Comparison of ENCODE assay signal across 1 cellular context in genomic region chr6:154548130-154548830, GRCh38.
TF ChIP-seq lines count a peak whose summit lies in the region.

No MANE protein-coding gene starts in this region.

TF ChIP-seq in HEK293, 187 proteins besides CTCF, POLR2A, EP300 and RAD21 (continued from another document and continues in another):
- peak; percentile 71 for TF ChIP-seq ZNF692 (tag by site-specific recombination; IDR thresholded peaks at IDR 0.05)
- TF ChIP-seq, protein P1, sequence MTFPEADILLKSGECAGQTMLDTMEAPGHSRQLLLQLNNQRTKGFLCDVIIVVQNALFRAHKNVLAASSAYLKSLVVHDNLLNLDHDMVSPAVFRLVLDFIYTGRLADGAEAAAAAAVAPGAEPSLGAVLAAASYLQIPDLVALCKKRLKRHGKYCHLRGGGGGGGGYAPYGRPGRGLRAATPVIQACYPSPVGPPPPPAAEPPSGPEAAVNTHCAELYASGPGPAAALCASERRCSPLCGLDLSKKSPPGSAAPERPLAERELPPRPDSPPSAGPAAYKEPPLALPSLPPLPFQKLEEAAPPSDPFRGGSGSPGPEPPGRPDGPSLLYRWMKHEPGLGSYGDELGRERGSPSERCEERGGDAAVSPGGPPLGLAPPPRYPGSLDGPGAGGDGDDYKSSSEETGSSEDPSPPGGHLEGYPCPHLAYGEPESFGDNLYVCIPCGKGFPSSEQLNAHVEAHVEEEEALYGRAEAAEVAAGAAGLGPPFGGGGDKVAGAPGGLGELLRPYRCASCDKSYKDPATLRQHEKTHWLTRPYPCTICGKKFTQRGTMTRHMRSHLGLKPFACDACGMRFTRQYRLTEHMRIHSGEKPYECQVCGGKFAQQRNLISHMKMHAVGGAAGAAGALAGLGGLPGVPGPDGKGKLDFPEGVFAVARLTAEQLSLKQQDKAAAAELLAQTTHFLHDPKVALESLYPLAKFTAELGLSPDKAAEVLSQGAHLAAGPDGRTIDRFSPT (tag by site-specific recombination; IDR thresholded peaks at IDR 0.05), result peak; percentile 69; the same call in 1 of the 2 replicates
- TF ChIP-seq HOXC10 (CRISPR knock-in tag; IDR thresholded peaks at IDR 0.05), result no peak
- peak; percentile 97 for TF ChIP-seq ZEB2 (tag by site-specific recombination; IDR thresholded peaks at IDR 0.05)
- TF ChIP-seq, protein P2, sequence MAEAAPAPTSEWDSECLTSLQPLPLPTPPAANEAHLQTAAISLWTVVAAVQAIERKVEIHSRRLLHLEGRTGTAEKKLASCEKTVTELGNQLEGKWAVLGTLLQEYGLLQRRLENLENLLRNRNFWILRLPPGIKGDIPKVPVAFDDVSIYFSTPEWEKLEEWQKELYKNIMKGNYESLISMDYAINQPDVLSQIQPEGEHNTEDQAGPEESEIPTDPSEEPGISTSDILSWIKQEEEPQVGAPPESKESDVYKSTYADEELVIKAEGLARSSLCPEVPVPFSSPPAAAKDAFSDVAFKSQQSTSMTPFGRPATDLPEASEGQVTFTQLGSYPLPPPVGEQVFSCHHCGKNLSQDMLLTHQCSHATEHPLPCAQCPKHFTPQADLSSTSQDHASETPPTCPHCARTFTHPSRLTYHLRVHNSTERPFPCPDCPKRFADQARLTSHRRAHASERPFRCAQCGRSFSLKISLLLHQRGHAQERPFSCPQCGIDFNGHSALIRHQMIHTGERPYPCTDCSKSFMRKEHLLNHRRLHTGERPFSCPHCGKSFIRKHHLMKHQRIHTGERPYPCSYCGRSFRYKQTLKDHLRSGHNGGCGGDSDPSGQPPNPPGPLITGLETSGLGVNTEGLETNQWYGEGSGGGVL (tag by site-specific recombination; IDR thresholded peaks at IDR 0.05), result 0 out of 2 replicates have a peak, but pooled peaks have one; percentile 8
- peak; percentile 67 for TF ChIP-seq ZNF341 (tag by site-specific recombination; IDR thresholded peaks at IDR 0.05; ENCODE audit: low read depth)
- no peak for TF ChIP-seq ZNF16 (tag by site-specific recombination; IDR thresholded peaks at IDR 0.05; ENCODE audit: low read depth)
- peak; percentile 98 for TF ChIP-seq TCF7L2 (IDR thresholded peaks at IDR 0.05; ENCODE audit: borderline replicate concordance, low read depth, low read length)
- TF ChIP-seq, protein P3, sequence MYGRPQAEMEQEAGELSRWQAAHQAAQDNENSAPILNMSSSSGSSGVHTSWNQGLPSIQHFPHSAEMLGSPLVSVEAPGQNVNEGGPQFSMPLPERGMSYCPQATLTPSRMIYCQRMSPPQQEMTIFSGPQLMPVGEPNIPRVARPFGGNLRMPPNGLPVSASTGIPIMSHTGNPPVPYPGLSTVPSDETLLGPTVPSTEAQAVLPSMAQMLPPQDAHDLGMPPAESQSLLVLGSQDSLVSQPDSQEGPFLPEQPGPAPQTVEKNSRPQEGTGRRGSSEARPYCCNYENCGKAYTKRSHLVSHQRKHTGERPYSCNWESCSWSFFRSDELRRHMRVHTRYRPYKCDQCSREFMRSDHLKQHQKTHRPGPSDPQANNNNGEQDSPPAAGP (tag by site-specific recombination; IDR thresholded peaks at IDR 0.05), result peak; percentile 80
- peak; percentile 90 for TF ChIP-seq IKZF3 (tag by site-specific recombination; IDR thresholded peaks at IDR 0.05)
- TF ChIP-seq, protein P4, sequence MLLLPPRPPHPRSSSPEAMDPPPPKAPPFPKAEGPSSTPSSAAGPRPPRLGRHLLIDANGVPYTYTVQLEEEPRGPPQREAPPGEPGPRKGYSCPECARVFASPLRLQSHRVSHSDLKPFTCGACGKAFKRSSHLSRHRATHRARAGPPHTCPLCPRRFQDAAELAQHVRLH (tag by site-specific recombination; IDR thresholded peaks at IDR 0.05), result peak; percentile 89
- TF ChIP-seq ZNF239 (tag by site-specific recombination; IDR thresholded peaks at IDR 0.05), result no peak
- peak; percentile 57; the same call in 1 of the 2 replicates for TF ChIP-seq ZBTB17 (tag by site-specific recombination; IDR thresholded peaks at IDR 0.05)
- TF ChIP-seq ZBTB48 (tag by site-specific recombination; IDR thresholded peaks at IDR 0.05), result 0 out of 2 replicates have a peak, but pooled peaks have one; percentile 40
- TF ChIP-seq, protein P5, sequence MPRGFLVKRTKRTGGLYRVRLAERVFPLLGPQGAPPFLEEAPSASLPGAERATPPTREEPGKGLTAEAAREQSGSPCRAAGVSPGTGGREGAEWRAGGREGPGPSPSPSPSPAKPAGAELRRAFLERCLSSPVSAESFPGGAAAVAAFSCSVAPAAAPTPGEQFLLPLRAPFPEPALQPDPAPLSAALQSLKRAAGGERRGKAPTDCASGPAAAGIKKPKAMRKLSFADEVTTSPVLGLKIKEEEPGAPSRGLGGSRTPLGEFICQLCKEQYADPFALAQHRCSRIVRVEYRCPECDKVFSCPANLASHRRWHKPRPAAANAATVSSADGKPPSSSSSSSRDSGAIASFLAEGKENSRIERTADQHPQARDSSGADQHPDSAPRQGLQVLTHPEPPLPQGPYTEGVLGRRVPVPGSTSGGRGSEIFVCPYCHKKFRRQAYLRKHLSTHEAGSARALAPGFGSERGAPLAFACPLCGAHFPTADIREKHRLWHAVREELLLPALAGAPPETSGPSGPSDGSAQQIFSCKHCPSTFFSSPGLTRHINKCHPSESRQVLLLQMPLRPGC (tag by site-specific recombination; IDR thresholded peaks at IDR 0.05), result peak; percentile 92
- TF ChIP-seq ZNF596 (tag by site-specific recombination; IDR thresholded peaks at IDR 0.05), result peak; percentile 61; the same call in 1 of the 2 replicates
- no peak; the same call in 1 of the 2 replicates for TF ChIP-seq ZNF146 (tag by site-specific recombination; IDR thresholded peaks at IDR 0.05)
- TF ChIP-seq ZNF169 (tag by site-specific recombination; IDR thresholded peaks at IDR 0.05), result no peak
- TF ChIP-seq ZBTB8A (tag by site-specific recombination; IDR thresholded peaks at IDR 0.05), result peak; percentile 39; the same call in 1 of the 2 replicates
- TF ChIP-seq ZNF184 (tag by site-specific recombination; IDR thresholded peaks at IDR 0.05), result peak; percentile 56; the same call in 1 of the 2 replicates
- peak; percentile 70; the same call in 1 of the 2 replicates for TF ChIP-seq TRIM28 (IDR thresholded peaks at IDR 0.05; ENCODE audit: borderline replicate concordance, low read length)
- TF ChIP-seq, protein P6, sequence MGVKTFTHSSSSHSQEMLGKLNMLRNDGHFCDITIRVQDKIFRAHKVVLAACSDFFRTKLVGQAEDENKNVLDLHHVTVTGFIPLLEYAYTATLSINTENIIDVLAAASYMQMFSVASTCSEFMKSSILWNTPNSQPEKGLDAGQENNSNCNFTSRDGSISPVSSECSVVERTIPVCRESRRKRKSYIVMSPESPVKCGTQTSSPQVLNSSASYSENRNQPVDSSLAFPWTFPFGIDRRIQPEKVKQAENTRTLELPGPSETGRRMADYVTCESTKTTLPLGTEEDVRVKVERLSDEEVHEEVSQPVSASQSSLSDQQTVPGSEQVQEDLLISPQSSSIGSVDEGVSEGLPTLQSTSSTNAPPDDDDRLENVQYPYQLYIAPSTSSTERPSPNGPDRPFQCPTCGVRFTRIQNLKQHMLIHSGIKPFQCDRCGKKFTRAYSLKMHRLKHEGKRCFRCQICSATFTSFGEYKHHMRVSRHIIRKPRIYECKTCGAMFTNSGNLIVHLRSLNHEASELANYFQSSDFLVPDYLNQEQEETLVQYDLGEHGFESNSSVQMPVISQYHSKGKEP (tag by site-specific recombination; IDR thresholded peaks at IDR 0.05), result peak; percentile 87
- TF ChIP-seq PRDM6 (tag by site-specific recombination; IDR thresholded peaks at IDR 0.05), result peak; percentile 99
- TF ChIP-seq BCL11B (tag by site-specific recombination; IDR thresholded peaks at IDR 0.05; ENCODE audit: low read depth), result peak; percentile 78; the same call in 1 of the 2 replicates
- peak; percentile 75 for TF ChIP-seq ZIC2 (tag by site-specific recombination; IDR thresholded peaks at IDR 0.05)
- peak; percentile 81; the same call in 1 of the 2 replicates for TF ChIP-seq TSHZ1 (tag by site-specific recombination; IDR thresholded peaks at IDR 0.05; ENCODE audit: borderline replicate concordance)
- TF ChIP-seq ZSCAN30 (tag by site-specific recombination; IDR thresholded peaks at IDR 0.05), result peak; percentile 91
- TF ChIP-seq ZSCAN23 (tag by site-specific recombination; IDR thresholded peaks at IDR 0.05), result peak; percentile 63; the same call in 1 of the 2 replicates
- peak; percentile 62; the same call in 1 of the 2 replicates for TF ChIP-seq ZFP69B (tag by site-specific recombination; IDR thresholded peaks at IDR 0.05)
- TF ChIP-seq ZNF561 (tag by site-specific recombination; IDR thresholded peaks at IDR 0.05; ENCODE audit: borderline replicate concordance), result peak; percentile 89; the same call in 1 of the 2 replicates
- TF ChIP-seq ZNF24 (tag by site-specific recombination; IDR thresholded peaks at IDR 0.05), result peak; percentile 91; the same call in 1 of the 2 replicates
- TF ChIP-seq GLI2 (tag by site-specific recombination; IDR thresholded peaks at IDR 0.05; ENCODE audit: borderline replicate concordance, low read depth), result peak; percentile 73; the same call in 1 of the 2 replicates
- TF ChIP-seq ZNF792 (tag by site-specific recombination; IDR thresholded peaks at IDR 0.05), result no peak
- peak; percentile 82 for TF ChIP-seq KLF8 (tag by site-specific recombination; IDR thresholded peaks at IDR 0.05)
- TF ChIP-seq ZNF488 (tag by site-specific recombination; IDR thresholded peaks at IDR 0.05), result peak; percentile 41; the same call in 1 of the 2 replicates
- TF ChIP-seq, protein P7, sequence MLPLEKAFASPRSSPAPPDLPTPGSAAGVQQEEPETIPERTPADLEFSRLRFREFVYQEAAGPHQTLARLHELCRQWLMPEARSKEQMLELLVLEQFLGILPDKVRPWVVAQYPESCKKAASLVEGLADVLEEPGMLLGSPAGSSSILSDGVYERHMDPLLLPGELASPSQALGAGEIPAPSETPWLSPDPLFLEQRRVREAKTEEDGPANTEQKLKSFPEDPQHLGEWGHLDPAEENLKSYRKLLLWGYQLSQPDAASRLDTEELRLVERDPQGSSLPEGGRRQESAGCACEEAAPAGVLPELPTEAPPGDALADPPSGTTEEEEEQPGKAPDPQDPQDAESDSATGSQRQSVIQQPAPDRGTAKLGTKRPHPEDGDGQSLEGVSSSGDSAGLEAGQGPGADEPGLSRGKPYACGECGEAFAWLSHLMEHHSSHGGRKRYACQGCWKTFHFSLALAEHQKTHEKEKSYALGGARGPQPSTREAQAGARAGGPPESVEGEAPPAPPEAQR (tag by site-specific recombination; IDR thresholded peaks at IDR 0.05), result no peak
- peak; percentile 79; the same call in 1 of the 2 replicates for TF ChIP-seq KLF7 (tag by site-specific recombination; IDR thresholded peaks at IDR 0.05; ENCODE audit: borderline replicate concordance)
- TF ChIP-seq WT1 (tag by site-specific recombination; IDR thresholded peaks at IDR 0.05), result peak; percentile 94
- TF ChIP-seq ZNF214 (tag by site-specific recombination; IDR thresholded peaks at IDR 0.05; ENCODE audit: borderline replicate concordance), result no peak; the same call in 1 of the 2 replicates
